11 cellular contexts compared by ENCODE assay signal in the genomic region with DNA sequence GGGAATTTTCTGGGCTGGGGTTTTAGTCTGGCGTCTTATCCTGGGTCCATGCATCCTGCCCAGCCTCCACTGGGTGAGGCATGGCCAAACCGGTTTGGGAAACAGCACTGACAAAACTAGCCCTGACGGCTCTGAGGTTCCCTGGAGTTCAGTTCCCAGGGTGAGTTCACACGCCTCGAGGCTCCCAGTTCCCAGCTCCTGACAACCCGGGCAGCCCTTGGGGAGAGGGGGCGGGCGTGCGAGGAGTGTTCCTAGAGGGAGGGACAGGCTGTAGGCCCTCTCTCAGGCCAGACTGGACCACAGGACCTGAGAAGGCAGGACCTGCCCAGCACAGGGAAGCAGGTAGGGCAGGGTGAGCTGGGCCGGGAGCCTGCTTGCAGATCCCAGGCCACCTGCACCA.
A peak's percentile ranks its signal among the peaks of the same experiment; 100 is the strongest.
DNase-seq lines count a peak whose midpoint lies in the region; ATAC-seq and TF ChIP-seq lines count a peak whose summit lies in the region.
"Had no signal": no experiment of that assay in that cellular context is flagged by ENCODE, and none has a peak within 500 bp of the region (broad histone marks: within the 10 kb centered on the region; RNA-seq: fewer than 3 reads in every experiment).

No MANE protein-coding gene starts in this region.

- no peaks in the 10 kb centered on the region for H3K27me3 Mint-ChIP-seq in Caco-2 (ENCODE audit: insufficient read depth, unreplicated experiment)
- H3K27me3 Mint-ChIP-seq in activated T-helper 17 cell treated with anti-CD3 and anti-CD28 coated beads, Interleukin-2, amount 50 U/mL, for 72 hours: no peaks in the 10 kb centered on the region

- H3K36me3 ChIP-seq in Caco-2 (ENCODE audit: control insufficient read depth, insufficient read depth, low read length) (peaks cover 2% of the 10 kb centered on the region; the same call in 1 of the 2 replicates), psoas muscle (ENCODE audit: insufficient read depth in 1 of 2, low read depth in 1 of 2) (peaks cover 0 to 19% of the 10 kb centered on the region in 2 donors)

- TF ChIP-seq CTCF in Caco-2 (IDR thresholded peaks at IDR 0.05; ENCODE audit: insufficient read depth in 1 of 2, low read depth in 1 of 2, low read length in 1 of 2, severe bottlenecking in 1 of 2, unreplicated experiment in 1 of 2) (no peak), psoas muscle (IDR thresholded peaks at IDR 0.05) (no peak)

- no peak overlapping the region for H3K27ac Mint-ChIP-seq in Caco-2 (ENCODE audit: unreplicated experiment)
- peak overlapping the region; percentile 62 for H3K27ac Mint-ChIP-seq in activated T-helper 17 cell treated with anti-CD3 and anti-CD28 coated beads, Interleukin-2, amount 50 U/mL, for 72 hours

- H3K9me3 ChIP-seq in Caco-2 (no peaks in the 10 kb centered on the region), right cardiac atrium (ENCODE audit: control insufficient read depth, low read length) (no peaks in the 10 kb centered on the region), psoas muscle (no peaks in the 10 kb centered on the region)
- H3K9me3 ChIP-seq: BE2C had no signal

- no peak for ATAC-seq in activated T-helper 17 cell treated with anti-CD3 and anti-CD28 coated beads, Interleukin-2, amount 50 U/mL, for 72 hours (replicated peaks)
- ATAC-seq in right cardiac atrium (no peak), psoas muscle (peak in 1 of 4 donors; percentile 3), GM21786 (IDR thresholded peaks at IDR 0.05; ENCODE audit: unreplicated experiment) (no peak)

- no peak overlapping the region for H3K4me3 ChIP-seq in Caco-2 (ENCODE audit: low read depth, low read length)
- H3K4me3 ChIP-seq in right cardiac atrium (ENCODE audit: low read length): no peak overlapping the region
- H3K4me3 ChIP-seq in psoas muscle: no peak overlapping the region

- H3K27me3 ChIP-seq in Caco-2 (replicated peaks; ENCODE audit: control insufficient read depth, insufficient read depth, low read length): no peaks in the 10 kb centered on the region
- H3K27me3 ChIP-seq in right cardiac atrium (ENCODE audit: control insufficient read depth, insufficient read depth): no peaks in the 10 kb centered on the region
- no peaks in the 10 kb centered on the region for H3K27me3 ChIP-seq in psoas muscle (ENCODE audit: insufficient read depth in 3 of 3, low read length in 2 of 3)
- H3K27me3 ChIP-seq: BE2C had no signal

- H3K4me1 ChIP-seq in Caco-2: peaks cover 20% of the 10 kb centered on the region
- peaks cover 38% of the 10 kb centered on the region for H3K4me1 ChIP-seq in right cardiac atrium (ENCODE audit: control insufficient read depth, insufficient read depth, low read length)
- H3K4me1 ChIP-seq in psoas muscle: peaks cover 39% of the 10 kb centered on the region

- intact Hi-C loops in Caco-2 (cut with micrococcal nuclease; ENCODE audit: unreplicated experiment) (no loop called here), right cardiac atrium (cut with DNase I) (no loop called here), psoas muscle (cut with DNase I) (no loop called here)

- DNase-seq in Caco-2: peak; percentile 26 to 64
- DNase-seq in right cardiac atrium: peak in 2 of 3 donors; percentile 65 to 78
- peak in 1 of 2 donors; percentile 69 for DNase-seq in psoas muscle
- DNase-seq in DMS 273 treated with DMSO at 0.1 percent for 48 hours (lab: John Stamatoyannopoulos, UW): no peak
- no peak for DNase-seq in hippocampal formation (lab: John Stamatoyannopoulos, UW)
- no peak for DNase-seq in NCI-H69 (lab: John Stamatoyannopoulos, UW)
- DNase-seq: BE2C, cerebellar nuclear complex had no signal

- H3K4me3 Mint-ChIP-seq in Caco-2 (ENCODE audit: unreplicated experiment): no peak overlapping the region
- no peak overlapping the region for H3K4me3 Mint-ChIP-seq in activated T-helper 17 cell treated with anti-CD3 and anti-CD28 coated beads, Interleukin-2, amount 50 U/mL, for 72 hours
- H3K4me3 Mint-ChIP-seq: T-helper 1 cell treated with Interleukin-12 subunit alpha and Interleukin-12 subunit beta and Interleukin-4 antibody, amounts not matched to agents 30 μg/mL and 1 μg/mL, for 36 hours had no signal

- H3K36me3 Mint-ChIP-seq in Caco-2 (ENCODE audit: insufficient read depth, unreplicated experiment): peaks cover 28% of the 10 kb centered on the region
- peaks cover 20% of the 10 kb centered on the region for H3K36me3 Mint-ChIP-seq in activated T-helper 17 cell treated with anti-CD3 and anti-CD28 coated beads, Interleukin-2, amount 50 U/mL, for 72 hours (ENCODE audit: low read depth)

- H3K27ac ChIP-seq in right cardiac atrium (ENCODE audit: low read length): no peak overlapping the region
- H3K27ac ChIP-seq in psoas muscle: peak overlapping the region; percentile 73

- 62% methylated on average over 10 of the region's 10 CpGs for WGBS in right cardiac atrium
- WGBS in psoas muscle, 3 donors: 78 to 85% (median 79%) methylated on average over 10 of the region's 10 CpGs

- BruUV-seq in Caco-2 (replicated peaks; lab: Mats Ljungman, UMichigan): no TSS peak

- H3K4me1 Mint-ChIP-seq in Caco-2 (ENCODE audit: low read depth, unreplicated experiment): peaks cover 6% of the 10 kb centered on the region
- H3K4me1 Mint-ChIP-seq in activated T-helper 17 cell treated with anti-CD3 and anti-CD28 coated beads, Interleukin-2, amount 50 U/mL, for 72 hours: peaks cover 31% of the 10 kb centered on the region

- POLR2A ChIA-PET in Caco-2 (lab: Charles Lee): no interaction called here

- CTCF ChIA-PET in Caco-2 (lab: Charles Lee): no interaction called here

- no peaks in the 10 kb centered on the region for H3K9me3 Mint-ChIP-seq in Caco-2 (ENCODE audit: unreplicated experiment)
- H3K9me3 Mint-ChIP-seq in activated T-helper 17 cell treated with anti-CD3 and anti-CD28 coated beads, Interleukin-2, amount 50 U/mL, for 72 hours: no peaks in the 10 kb centered on the region
- H3K9me3 Mint-ChIP-seq: T-helper 1 cell treated with Interleukin-12 subunit alpha and Interleukin-12 subunit beta and Interleukin-4 antibody, amounts not matched to agents 30 μg/mL and 1 μg/mL, for 36 hours had no signal

Comparison
In these comparisons a context has a peak if more than half of its experiments do, and no peak if none do; other contexts are left out.
1. DNase-seq: peak in Caco-2 (2 of 2) and right cardiac atrium (2 of 3); none in DMS 273 treated with DMSO at 0.1 percent for 48 hours (single experiment), hippocampal formation (0 of 2) and NCI-H69 (single experiment).